14 cellular contexts compared by ENCODE assay signal in genomic region chr11:133659542-133660201, GRCh38.
DNase-seq lines count a peak whose midpoint lies in the region; ATAC-seq and TF ChIP-seq lines count a peak whose summit lies in the region.
"Had no signal": no experiment of that assay in that cellular context is flagged by ENCODE, and none has a peak within 500 bp of the region (broad histone marks: within the 10 kb centered on the region; RNA-seq: fewer than 3 reads in every experiment).

No MANE protein-coding gene starts in this region.

- H3K4me1 ChIP-seq in BLaER1 (peaks cover 46% of the 10 kb centered on the region), esophagus muscularis mucosa (no peaks in the 10 kb centered on the region)

- no peak overlapping the region for H3K27ac Mint-ChIP-seq in stimulated activated memory B cell treated with anti-CD40 and anti-IgM and Interleukin-4, amounts not matched to agents 10 μg/mL and 1 μg/mL and 100 μg/mL, for 72 hours
- no peak overlapping the region for H3K27ac Mint-ChIP-seq in type B pancreatic cell
- H3K27ac Mint-ChIP-seq: mesothelial cell of epicardium had no signal

- H3K27me3 Mint-ChIP-seq in stimulated activated memory B cell treated with anti-CD40 and anti-IgM and Interleukin-4, amounts not matched to agents 10 μg/mL and 1 μg/mL and 100 μg/mL, for 72 hours, result no peaks in the 10 kb centered on the region
- H3K27me3 Mint-ChIP-seq in type B pancreatic cell, result peaks cover 55% of the 10 kb centered on the region

- intact Hi-C loops in esophagus muscularis mucosa (cut with DNase I), result no loop called here

- H3K9me3 ChIP-seq in BLaER1 (peaks cover 6% of the 10 kb centered on the region; the same call in 1 of the 2 replicates), esophagus muscularis mucosa (peaks cover 0 to 12% (median 8%) of the 10 kb centered on the region in 4 donors)
- H3K9me3 ChIP-seq: ovary had no signal

- H3K36me3 ChIP-seq in BLaER1, result no peaks in the 10 kb centered on the region
- H3K36me3 ChIP-seq in esophagus muscularis mucosa, result no peaks in the 10 kb centered on the region
- H3K36me3 ChIP-seq: ovary had no signal

- H3K4me1 Mint-ChIP-seq in stimulated activated memory B cell treated with anti-CD40 and anti-IgM and Interleukin-4, amounts not matched to agents 10 μg/mL and 1 μg/mL and 100 μg/mL, for 72 hours, result no peaks in the 10 kb centered on the region
- peaks cover 14% of the 10 kb centered on the region for H3K4me1 Mint-ChIP-seq in type B pancreatic cell (ENCODE audit: unreplicated experiment)
- H3K4me1 Mint-ChIP-seq: mesothelial cell of epicardium had no signal

- H3K9ac ChIP-seq in BLaER1, result no peak overlapping the region

- peak; percentile 80 for ATAC-seq in GM18909 (IDR thresholded peaks at IDR 0.05; ENCODE audit: poor library complexity, unreplicated experiment)
- ATAC-seq in HG03060 (IDR thresholded peaks at IDR 0.05; ENCODE audit: low read depth, unreplicated experiment), result peak; percentile 88
- ATAC-seq in stimulated activated memory B cell treated with anti-CD40 and anti-IgM and Interleukin-4, amounts not matched to agents 10 μg/mL and 1 μg/mL and 100 μg/mL, for 72 hours, result no peak

- H3K4me3 Mint-ChIP-seq in stimulated activated memory B cell treated with anti-CD40 and anti-IgM and Interleukin-4, amounts not matched to agents 10 μg/mL and 1 μg/mL and 100 μg/mL, for 72 hours, result no peak overlapping the region
- no peak overlapping the region for H3K4me3 Mint-ChIP-seq in type B pancreatic cell
- H3K4me3 Mint-ChIP-seq: mesothelial cell of epicardium had no signal

- peak overlapping the region; percentile 35 for H3K4me2 ChIP-seq in BLaER1

- peaks cover 4% of the 10 kb centered on the region for H3K9me3 Mint-ChIP-seq in stimulated activated memory B cell treated with anti-CD40 and anti-IgM and Interleukin-4, amounts not matched to agents 10 μg/mL and 1 μg/mL and 100 μg/mL, for 72 hours
- peaks cover 6% of the 10 kb centered on the region for H3K9me3 Mint-ChIP-seq in type B pancreatic cell

- DNase-seq in NCI-H82 (lab: John Stamatoyannopoulos, UW) (peak; percentile 76), esophagus muscularis mucosa (ENCODE audit: extremely low spot score) (no peak), type B pancreatic cell (ENCODE audit: extremely low spot score, unreplicated experiment) (no peak)
- DNase-seq in activated naive CD4-positive, alpha-beta T cell (lab: John Stamatoyannopoulos, UW), result no peak
- DNase-seq: activated CD8-positive, alpha-beta memory T cell treated with anti-CD3 and anti-CD28 coated beads, Interleukin-2, amount 50 U/mL, for 4 hours; NCI-H1105; NCI-H510A treated with DMSO at 0.1 percent for 48 hours; ovary; stimulated activated CD4-positive, alpha-beta T cell treated with anti-CD3 and anti-CD28 coated beads, Interleukin-15, amount 100 ng/mL, for 24 hours had no signal

- TF ChIP-seq CTCF in esophagus muscularis mucosa (IDR thresholded peaks at IDR 0.05) (no peak), type B pancreatic cell (conservative IDR thresholded peaks at IDR 0.05) (no peak)

- no peaks in the 10 kb centered on the region for H3K27me3 ChIP-seq in BLaER1
- peaks cover 0 to 42% (median under 1%) of the 10 kb centered on the region in 4 donors for H3K27me3 ChIP-seq in esophagus muscularis mucosa
- H3K27me3 ChIP-seq: ovary had no signal

- H3K27ac ChIP-seq in BLaER1, result 0 out of 2 replicates have a peak overlapping the region, but pooled peaks have one; percentile 19
- no peak overlapping the region for H3K27ac ChIP-seq in esophagus muscularis mucosa (replicated peaks in 1 of 4)
- H3K27ac ChIP-seq: ovary had no signal

- TF ChIP-seq POLR2A in esophagus muscularis mucosa (IDR thresholded peaks at IDR 0.05; ENCODE audit: low read depth), result no peak

- no peaks in the 10 kb centered on the region for H4K20me1 ChIP-seq in BLaER1

- 61% methylated on average over 8 of the region's 8 CpGs for WGBS in esophagus muscularis mucosa

- H3K36me3 Mint-ChIP-seq in stimulated activated memory B cell treated with anti-CD40 and anti-IgM and Interleukin-4, amounts not matched to agents 10 μg/mL and 1 μg/mL and 100 μg/mL, for 72 hours, result no peaks in the 10 kb centered on the region
- no peaks in the 10 kb centered on the region for H3K36me3 Mint-ChIP-seq in type B pancreatic cell
- H3K36me3 Mint-ChIP-seq: mesothelial cell of epicardium had no signal

- H3K4me3 ChIP-seq in BLaER1 (no peak overlapping the region), esophagus muscularis mucosa (no peak overlapping the region)
- H3K4me3 ChIP-seq: ovary had no signal

- no peak for TF ChIP-seq EP300 in esophagus muscularis mucosa (IDR thresholded peaks at IDR 0.05)
